Comparison of ENCODE assay signal across 30 cellular contexts in the genomic region with DNA sequence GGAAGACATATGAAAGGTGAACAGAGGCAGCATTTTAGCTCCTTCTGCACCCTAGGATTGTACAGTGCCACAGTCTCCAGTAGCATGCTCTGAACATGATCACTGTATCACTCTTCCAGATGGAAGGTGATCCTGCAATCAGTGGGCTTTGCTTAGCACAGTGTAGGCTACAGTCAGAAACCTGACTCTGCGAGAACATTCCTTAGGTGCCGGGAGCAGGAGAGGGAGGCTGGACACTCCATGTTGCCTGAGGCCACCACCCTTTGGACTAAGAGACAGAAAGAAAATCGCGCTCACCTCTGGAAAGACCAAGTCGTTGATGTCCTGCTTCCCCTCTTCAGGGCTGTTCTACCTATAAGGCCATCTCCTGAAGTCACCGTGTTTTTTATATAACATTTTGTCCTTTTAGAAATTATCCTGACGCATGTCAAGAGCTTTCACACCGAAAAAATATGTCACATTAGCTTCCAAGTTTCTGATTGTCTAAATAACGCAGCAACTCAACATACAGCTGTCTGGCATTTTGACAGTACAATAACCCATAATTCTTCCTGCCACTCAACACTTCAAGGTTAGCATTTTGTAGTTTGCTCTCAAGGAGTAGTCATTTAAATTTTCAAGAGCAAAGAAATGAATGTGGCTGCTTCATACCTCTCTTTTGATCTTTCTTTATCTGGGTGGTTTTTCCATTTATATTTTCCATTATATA.
"Had no signal": no experiment of that assay in that cellular context is flagged by ENCODE, and none has a peak within 500 bp of the region (broad histone marks: within the 10 kb centered on the region; RNA-seq: fewer than 3 reads in every experiment).

No MANE protein-coding gene starts in this region.

- H3K36me3 Mint-ChIP-seq: activated naive CD4-positive, alpha-beta T cell treated with anti-CD3 and anti-CD28 coated beads, Interleukin-2, amount 10 ng/mL, durations not matched to agents 7 days and 5 days; activated naive CD8-positive, alpha-beta T cell; brain had no signal

- H3K4me3 ChIP-seq: K562, PC-9 had no signal

- H3K27ac ChIP-seq: PC-9, RWPE1, WERI-Rb-1 had no signal

- H3K36me3 ChIP-seq: WERI-Rb-1 had no signal

- H3K27me3 Mint-ChIP-seq: activated naive CD4-positive, alpha-beta T cell treated with anti-CD3 and anti-CD28 coated beads, Interleukin-2, amount 10 ng/mL, durations not matched to agents 7 days and 5 days; activated naive CD8-positive, alpha-beta T cell treated with anti-CD3 and anti-CD28 coated beads, Interleukin-2, amount 50 U/mL, for 24 hours; activated T-cell treated with anti-CD3 and anti-CD28 coated beads, Interleukin-2, amount 50 U/mL, for 24 hours had no signal

- H3K4me3 Mint-ChIP-seq: activated CD8-positive, alpha-beta T cell treated with anti-CD3 and anti-CD28 coated beads, Interleukin-2, amount 10 ng/mL, durations not matched to agents 7 days and 5 days; activated naive CD4-positive, alpha-beta T cell treated with anti-CD3 and anti-CD28 coated beads, Interleukin-2, amount 10 ng/mL, durations not matched to agents 7 days and 5 days; activated naive CD8-positive, alpha-beta T cell; activated naive CD8-positive, alpha-beta T cell treated with anti-CD3 and anti-CD28 coated beads, Interleukin-2, amount 50 U/mL, for 24 hours; activated T-cell treated with anti-CD3 and anti-CD28 coated beads, Interleukin-2, amount 50 U/mL, for 24 hours; activated T-helper 1 cell treated with anti-CD3 and anti-CD28 coated beads, Interleukin-12 subunit alpha, Interleukin-12 subunit beta, Interleukin-2, Interleukin-4 antibody, amounts not matched to agents 30 ng/mL and 10 ng/mL and 1 ng/mL, durations not matched to agents 14 hours and 24 hours and 36 hours; brain had no signal

- H3K9me3 Mint-ChIP-seq: activated naive CD4-positive, alpha-beta T cell treated with anti-CD3 and anti-CD28 coated beads, Interleukin-2, amount 10 ng/mL, durations not matched to agents 7 days and 5 days; activated naive CD8-positive, alpha-beta T cell treated with anti-CD3 and anti-CD28 coated beads, Interleukin-2, amount 50 U/mL, for 24 hours; activated T-cell treated with anti-CD3 and anti-CD28 coated beads, Interleukin-2, amount 50 U/mL, for 24 hours; activated T-helper 1 cell treated with anti-CD3 and anti-CD28 coated beads, Interleukin-12 subunit alpha, Interleukin-12 subunit beta, Interleukin-2, Interleukin-4 antibody, amounts not matched to agents 30 ng/mL and 10 ng/mL and 1 ng/mL, durations not matched to agents 14 hours and 24 hours and 36 hours; brain had no signal

- H2AFZ ChIP-seq: PC-9 had no signal

- H3K27ac Mint-ChIP-seq: activated CD8-positive, alpha-beta T cell treated with anti-CD3 and anti-CD28 coated beads, Interleukin-2, amount 10 ng/mL, durations not matched to agents 7 days and 5 days; activated naive CD4-positive, alpha-beta T cell treated with anti-CD3 and anti-CD28 coated beads, Interleukin-2, amount 10 ng/mL, durations not matched to agents 7 days and 5 days; activated naive CD8-positive, alpha-beta T cell; activated naive CD8-positive, alpha-beta T cell treated with anti-CD3 and anti-CD28 coated beads, Interleukin-2, amount 50 U/mL, for 24 hours; activated T-cell treated with anti-CD3 and anti-CD28 coated beads, Interleukin-2, amount 50 U/mL, for 24 hours; activated T-helper 1 cell treated with anti-CD3 and anti-CD28 coated beads, Interleukin-12 subunit alpha, Interleukin-12 subunit beta, Interleukin-2, Interleukin-4 antibody, amounts not matched to agents 30 ng/mL and 10 ng/mL and 1 ng/mL, durations not matched to agents 14 hours and 24 hours and 36 hours had no signal

- ATAC-seq: activated CD8-positive, alpha-beta T cell treated with anti-CD3 and anti-CD28 coated beads, Interleukin-2, amount 10 ng/mL, durations not matched to agents 7 days and 5 days; activated naive CD8-positive, alpha-beta T cell treated with anti-CD3 and anti-CD28 coated beads, Interleukin-2, amount 50 U/mL, for 24 hours; K562; Right ventricle myocardium inferior had no signal

- DNase-seq: activated CD4-positive, alpha-beta T cell treated with anti-CD3 and anti-CD28 coated beads for 1 hour; activated CD4-positive, alpha-beta T cell treated with anti-CD3 and anti-CD28 coated beads for 48 hours; activated CD4-positive, CD25-positive, alpha-beta regulatory T cell; activated CD8-positive, alpha-beta T cell treated with anti-CD3 and anti-CD28 coated beads, Interleukin-2, amount 10 ng/mL, durations not matched to agents 7 days and 5 days; activated naive CD4-positive, alpha-beta T cell treated with anti-CD3 and anti-CD28 coated beads, Interleukin-2, amount 10 ng/mL, durations not matched to agents 7 days and 5 days; activated naive CD8-positive, alpha-beta T cell treated with anti-CD3 and anti-CD28 coated beads, Interleukin-2, amount 50 U/mL, for 24 hours; activated T-cell treated with anti-CD3 and anti-CD28 coated beads, Interleukin-2, amount 50 U/mL, for 24 hours; anterior cingulate cortex; caudate nucleus; cerebellar nuclear complex; NCI-H1105; NCI-H1417 treated with DMSO at 0.1 percent for 48 hours; NCI-H187 treated with DMSO at 0.1 percent for 48 hours; NCI-H2081; NCI-H510A; NCI-H526; NCI-H748 treated with DMSO at 0.1 percent for 48 hours; NK-92 treated with Interleukin-12 subunit alpha and Interleukin-12 subunit beta, amount 100 ng/mL, for 24 hours; PC-9; SIG-M5; SW 1271; T-helper 1 cell; T1000; WERI-Rb-1 had no signal

- H3K4me1 Mint-ChIP-seq: activated naive CD4-positive, alpha-beta T cell treated with anti-CD3 and anti-CD28 coated beads, Interleukin-2, amount 10 ng/mL, durations not matched to agents 7 days and 5 days; activated naive CD8-positive, alpha-beta T cell treated with anti-CD3 and anti-CD28 coated beads, Interleukin-2, amount 50 U/mL, for 24 hours had no signal

- H3K4me2 ChIP-seq: PC-9 had no signal
